18 cellular contexts compared by ENCODE assay signal in genomic region chr1:167161762-167162161, GRCh38.
"Had no signal": no experiment of that assay in that cellular context is flagged by ENCODE, and none has a peak within 500 bp of the region (broad histone marks: within the 10 kb centered on the region; RNA-seq: fewer than 3 reads in every experiment).

No MANE protein-coding gene starts in this region.

- H3K9me3 ChIP-seq: left lung, tibial artery, vagina had no signal

- DNase-seq: activated B cell treated with CpG ODN at 0.5 μM for 24 hours; activated CD4-positive, alpha-beta memory T cell treated with anti-CD3 and anti-CD28 coated beads for 36 hours; activated CD4-positive, alpha-beta T cell treated with anti-CD3 and anti-CD28 coated beads for 4 hours; activated naive CD4-positive, alpha-beta T cell; activated naive CD8-positive, alpha-beta T cell treated with anti-CD3 and anti-CD28 coated beads for 36 hours; activated T-cell treated with anti-CD3 and anti-CD28 coated beads for 4 hours; amniotic stem cell; hypothalamus; left lung; naive B cell; stimulated activated CD4-positive, alpha-beta T cell treated with anti-CD3 and anti-CD28 coated beads, Interleukin-4, amount 100 ng/mL, for 24 hours; T-cell; tibial artery had no signal

- H3K4me3 ChIP-seq: left lung, tibial artery, vagina had no signal

- H3K36me3 ChIP-seq: left lung, tibial artery, vagina had no signal

- H3K27me3 ChIP-seq: vagina had no signal

- H2AFZ ChIP-seq: parathyroid adenoma had no signal

- H3K27ac ChIP-seq: left lung, parathyroid adenoma, tibial artery, vagina had no signal

- ATAC-seq: left lung; sciatic nerve; stimulated activated memory B cell treated with anti-CD40 and anti-IgM and Interleukin-4, amounts not matched to agents 10 μg/mL and 1 μg/mL and 100 μg/mL, for 72 hours; T-cell had no signal

- H3K4me1 ChIP-seq: left lung, parathyroid adenoma, tibial artery, vagina had no signal

- H3K9ac ChIP-seq: parathyroid adenoma had no signal

- FAIRE-seq: frontal cortex had no signal

- H3K79me2 ChIP-seq: parathyroid adenoma had no signal
